ENCODE assay signal across 11 cellular contexts in genomic region chr5:14251733-14252132, GRCh38.
DNase-seq lines count a peak whose midpoint lies in the region; ATAC-seq and TF ChIP-seq lines count a peak whose summit lies in the region.
"Had no signal": no experiment of that assay in that cellular context is flagged by ENCODE, and none has a peak within 500 bp of the region (broad histone marks: within the 10 kb centered on the region; RNA-seq: fewer than 3 reads in every experiment).

No MANE protein-coding gene starts in this region.

- peaks cover 27% of the 10 kb centered on the region for H3K9me3 ChIP-seq in AG04450 (ENCODE audit: control insufficient read depth, insufficient read depth, low read length)

- no peak for TF ChIP-seq CTCF in AG04450 (IDR thresholded peaks at IDR 0.05; ENCODE audit: low read depth, low read length)

- DNase-seq in AG04450 (ENCODE audit: low read depth, low spot score) (no peak), NCI-H524 (lab: John Stamatoyannopoulos, UW) (peak; percentile 77 to 89), DMS79 treated with DMSO at 0.1 percent for 48 hours (lab: John Stamatoyannopoulos, UW) (no peak), SHP77 (lab: John Stamatoyannopoulos, UW) (no peak), kidney glomerular epithelial cell (lab: John Stamatoyannopoulos, UW) (no peak)
- DNase-seq: SW 1271 had no signal

- no peak overlapping the region for H3K4me3 ChIP-seq in AG04450 (ENCODE audit: low read depth, low read length)
- H3K4me3 ChIP-seq: coronary artery, hepatocyte had no signal

- POLR2A ChIA-PET in AG04450 (lab: Yijun Ruan, JAX), result no interaction called here

- peak; percentile 27 for ATAC-seq in GM19023 (IDR thresholded peaks at IDR 0.05; ENCODE audit: unreplicated experiment)
- ATAC-seq in HG02840 (IDR thresholded peaks at IDR 0.05; ENCODE audit: low FRiP score, unreplicated experiment), result peak; percentile 38
- no peak for ATAC-seq in GM21423 (IDR thresholded peaks at IDR 0.05; ENCODE audit: unreplicated experiment)

- CTCF ChIA-PET in AG04450 (lab: Charles Lee), result no interaction called here

- H3K27ac ChIP-seq in AG04450 (ENCODE audit: low read depth, low read length), result peak overlapping the region; percentile 61
- H3K27ac ChIP-seq: coronary artery, hepatocyte had no signal

- no peaks in the 10 kb centered on the region for H3K27me3 ChIP-seq in AG04450 (ENCODE audit: control insufficient read depth, insufficient read depth, low read length)
- H3K27me3 ChIP-seq: hepatocyte had no signal

Comparison
In these comparisons a context has a peak if more than half of its experiments do, and no peak if none do; other contexts are left out.
1. DNase-seq: peak in NCI-H524 (2 of 2); none in AG04450 (single experiment), DMS79 treated with DMSO at 0.1 percent for 48 hours (single experiment), SHP77 (0 of 2) and kidney glomerular epithelial cell (single experiment).